In the genomic region with DNA sequence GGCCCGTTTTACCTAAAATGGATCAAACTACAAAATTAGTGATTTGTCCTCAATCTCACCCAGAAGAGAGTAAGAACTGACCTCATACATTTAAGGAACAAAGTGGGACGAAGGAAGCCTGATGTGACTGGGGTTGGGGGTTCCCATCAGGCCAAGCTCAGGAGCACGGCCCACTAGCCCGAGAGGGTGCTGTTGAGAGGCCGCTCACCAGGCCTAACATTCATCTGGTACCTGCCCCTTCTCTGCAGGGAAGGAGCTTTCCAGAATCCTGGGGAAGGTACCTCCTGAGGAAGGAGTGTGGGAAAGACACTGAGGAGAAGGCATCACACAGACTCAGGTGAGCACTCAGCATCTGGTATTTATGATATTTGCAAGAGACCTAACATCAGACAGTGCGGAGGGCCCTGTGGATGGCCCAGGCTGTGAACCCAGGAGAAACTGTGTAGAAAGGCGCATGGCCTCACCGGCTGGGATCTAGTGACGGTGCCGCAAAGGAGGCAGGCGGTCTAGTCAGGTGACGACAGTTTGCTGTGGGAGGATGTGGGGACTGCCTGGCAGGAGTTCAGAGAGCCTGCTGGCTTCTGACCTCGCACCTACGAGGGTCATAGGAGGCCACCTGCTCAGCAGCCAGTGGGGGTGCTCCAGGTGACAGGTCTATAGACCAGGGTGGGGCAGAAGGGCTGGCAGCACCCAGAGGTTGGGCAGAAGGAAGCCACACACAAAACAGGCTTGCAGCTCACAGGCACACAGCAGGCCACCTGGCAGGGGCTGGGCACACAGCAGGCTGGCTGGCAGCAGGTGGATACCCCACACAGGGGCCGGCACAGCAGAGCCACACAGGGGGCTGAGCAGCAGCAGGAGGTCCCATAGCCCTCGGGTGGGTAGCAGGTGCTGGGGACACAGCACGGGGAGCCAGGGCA, we compare ENCODE assay signal across 16 cellular contexts. TPM values are rescaled to one million over a fixed set of nuclear protein-coding genes. Genes with fewer than 3 reads are reported as not detected.
A peak's percentile ranks its signal among the peaks of the same experiment; 100 is the strongest.
DNase-seq lines count a peak whose midpoint lies in the region; ATAC-seq, FAIRE-seq and TF ChIP-seq lines count a peak whose summit lies in the region.
"Had no signal": no experiment of that assay in that cellular context is flagged by ENCODE, and none has a peak within 500 bp of the region (broad histone marks: within the 10 kb centered on the region; RNA-seq: fewer than 3 reads in every experiment).

No MANE protein-coding gene starts in this region.

- DNase-seq in DND-41 (no peak), NCI-H69 (lab: John Stamatoyannopoulos, UW) (peak; percentile 93), kidney (peak; percentile 76), NCI-H128 (lab: John Stamatoyannopoulos, UW; ENCODE audit: unreplicated experiment) (no peak), NCI-H2107 treated with DMSO at 0.1 percent for 48 hours (lab: John Stamatoyannopoulos, UW; ENCODE audit: unreplicated experiment) (no peak), stomach (no peak)
- DNase-seq in activated T-cell treated with anti-CD3 and anti-CD28 coated beads, Interleukin-2, amount 50 U/mL, for 72 hours = peak in 1 of 2 donors; percentile 21
- DNase-seq: NCI-H526 treated with DMSO at 0.1 percent for 48 hours had no signal

- TF ChIP-seq EP300 in stomach (IDR thresholded peaks at IDR 0.05) = no peak

- no peak for FAIRE-seq in kidney (lab: Jason Lieb, UNC)
- FAIRE-seq: D721Med, islet of Langerhans had no signal

- H3K4me3 ChIP-seq in DND-41 (ENCODE audit: low read depth in 1 of 2, low read length in 2 of 2) (no peak overlapping the region), kidney (ENCODE audit: low read length in 2 of 2) (no peak overlapping the region), stomach (no peak overlapping the region)

- peaks cover 41% of the 10 kb centered on the region for H3K4me1 Mint-ChIP-seq in activated T-cell treated with anti-CD3 and anti-CD28 coated beads, Interleukin-2, amount 50 U/mL, for 72 hours (ENCODE audit: low read depth)

- no peaks in the 10 kb centered on the region for H4K20me1 ChIP-seq in DND-41 (ENCODE audit: insufficient read depth, low read length)

- H3K4me2 ChIP-seq in DND-41 (ENCODE audit: insufficient read depth, low read length) = no peak overlapping the region
- H3K4me2 ChIP-seq: KMS-11 had no signal

- peaks cover 25 to 31% of the 10 kb centered on the region in 2 donors for H3K36me3 Mint-ChIP-seq in activated T-cell treated with anti-CD3 and anti-CD28 coated beads, Interleukin-2, amount 50 U/mL, for 72 hours (ENCODE audit: insufficient read depth in 2 of 2)

- no peak overlapping the region for H3K9ac ChIP-seq in DND-41 (ENCODE audit: low read depth, low read length)
- H3K9ac ChIP-seq in kidney (ENCODE audit: low read length in 2 of 2) = no peak overlapping the region
- H3K9ac ChIP-seq: KMS-11 had no signal

- TF ChIP-seq POLR2A in stomach (IDR thresholded peaks at IDR 0.05) = no peak

- H3K4me3 Mint-ChIP-seq in activated T-cell treated with anti-CD3 and anti-CD28 coated beads, Interleukin-2, amount 50 U/mL, for 72 hours = peak overlapping the region; percentile 18

- H3K27ac ChIP-seq in DND-41 (ENCODE audit: low read length) = no peak overlapping the region
- H3K27ac ChIP-seq in kidney (ENCODE audit: low read depth in 2 of 2, low read length in 2 of 2) = no peak overlapping the region
- H3K27ac ChIP-seq in stomach = no peak overlapping the region
- H3K27ac ChIP-seq: KMS-11 had no signal

- peak overlapping the region; percentile 55 for H3K27ac Mint-ChIP-seq in activated T-cell treated with anti-CD3 and anti-CD28 coated beads, Interleukin-2, amount 50 U/mL, for 72 hours

- H3K9me3 Mint-ChIP-seq in activated T-cell treated with anti-CD3 and anti-CD28 coated beads, Interleukin-2, amount 50 U/mL, for 72 hours = peaks cover 7 to 16% of the 10 kb centered on the region in 2 donors

- no peaks in the 10 kb centered on the region for H3K27me3 Mint-ChIP-seq in activated T-cell treated with anti-CD3 and anti-CD28 coated beads, Interleukin-2, amount 50 U/mL, for 72 hours (ENCODE audit: low read depth)

- H3K9me3 ChIP-seq in DND-41 (ENCODE audit: insufficient read depth, low read length, severe bottlenecking) = peaks cover 4% of the 10 kb centered on the region
- H3K9me3 ChIP-seq in kidney (ENCODE audit: control insufficient read depth in 1 of 2, low read length in 2 of 2) = peaks cover 4 to 11% of the 10 kb centered on the region in 2 donors
- peaks cover 0 to 22% (median 11%) of the 10 kb centered on the region in 4 donors for H3K9me3 ChIP-seq in stomach

- 68 to 86% (median 77%) methylated on average over 14 to 17 of the region's 17 CpGs for WGBS in stomach, 5 donors

- H3K27me3 ChIP-seq in DND-41 (ENCODE audit: insufficient read depth, low read length, poor library complexity) (no peaks in the 10 kb centered on the region), stomach (peaks cover 0 to 38% (median 8%) of the 10 kb centered on the region in 3 donors)

- H3K36me3 ChIP-seq in DND-41 (ENCODE audit: insufficient read depth, low read length) (no peaks in the 10 kb centered on the region), kidney (ENCODE audit: control insufficient read depth in 1 of 2, insufficient read depth in 2 of 2, low read length in 2 of 2) (no peaks in the 10 kb centered on the region), stomach (no peaks in the 10 kb centered on the region)

- ATAC-seq in DND-41 (ENCODE audit: insufficient read depth, low read depth) = peak; percentile 19; the same call in 2 of the 3 replicates
- ATAC-seq in activated T-cell treated with anti-CD3 and anti-CD28 coated beads, Interleukin-2, amount 50 U/mL, for 72 hours (replicated peaks in 1 of 2) = peak in 1 of 2 donors; percentile 19
- no peak for ATAC-seq in GM18498 (IDR thresholded peaks at IDR 0.05; ENCODE audit: unreplicated experiment)

- H2AFZ ChIP-seq in DND-41 (ENCODE audit: low read depth, low read length) = no peak overlapping the region

- H3K4me1 ChIP-seq in DND-41 (ENCODE audit: insufficient read depth, low read length) = peaks cover 21% of the 10 kb centered on the region
- no peaks in the 10 kb centered on the region for H3K4me1 ChIP-seq in kidney (ENCODE audit: control insufficient read depth in 1 of 2, insufficient read depth in 1 of 2, low read depth in 1 of 2, low read length in 2 of 2)
- no peaks in the 10 kb centered on the region for H3K4me1 ChIP-seq in stomach

- no peaks in the 10 kb centered on the region for H3K79me2 ChIP-seq in DND-41 (ENCODE audit: insufficient read depth, low read length)

- intact Hi-C loops in kidney (cut with DNase I) (no loop called here), stomach (cut with DNase I; ENCODE audit: low total_unique reads) (no loop called here)

- TF ChIP-seq CTCF in DND-41 (IDR thresholded peaks at IDR 0.05; ENCODE audit: borderline replicate concordance, extremely low read depth, low read length, poor library complexity, severe bottlenecking) (no peak), kidney (IDR thresholded peaks at IDR 0.05; ENCODE audit: borderline replicate concordance, extremely low read depth, insufficient read depth) (no peak), stomach (IDR thresholded peaks at IDR 0.05) (no peak)

RNA-seq across cellular contexts. Expression of gene KRTAP12-4, which starts 0.5 kb away (rescaled TPM):
- total RNA-seq in activated T-cell treated with anti-CD3 and anti-CD28 coated beads, Interleukin-2, amount 50 U/mL, for 72 hours = not detected
- total RNA-seq in kidney (not detected), stomach (not detected)
- polyA plus RNA-seq in kidney (ENCODE audit: insufficient read depth, low read depth, low replicate concordance) (not detected), stomach (not detected)
- total RNA-seq: activated CD8-positive, alpha-beta memory T cell treated with anti-CD3 and anti-CD28 coated beads for 36 hours; cerebellum; H7; SK-MEL-5 had no signal

RNA-seq across cellular contexts. Expression of gene KRTAP12-3, which starts 3.8 kb away (rescaled TPM):
- total RNA-seq in activated T-cell treated with anti-CD3 and anti-CD28 coated beads, Interleukin-2, amount 50 U/mL, for 72 hours = not detected
- total RNA-seq in kidney = not detected
- not detected for polyA plus RNA-seq in kidney (ENCODE audit: insufficient read depth, low read depth, low replicate concordance)
- total RNA-seq in stomach = not detected
- not detected for polyA plus RNA-seq in stomach
- total RNA-seq: activated CD8-positive, alpha-beta memory T cell treated with anti-CD3 and anti-CD28 coated beads for 36 hours; cerebellum; H7; SK-MEL-5 had no signal

RNA-seq across cellular contexts. Expression of gene KRTAP10-11, which starts 7.7 kb away (rescaled TPM):
- total RNA-seq in activated T-cell treated with anti-CD3 and anti-CD28 coated beads, Interleukin-2, amount 50 U/mL, for 72 hours = not detected
- total RNA-seq in kidney = not detected
- not detected for polyA plus RNA-seq in kidney (ENCODE audit: insufficient read depth, low read depth, low replicate concordance)
- not detected for total RNA-seq in stomach
- not detected for polyA plus RNA-seq in stomach
- total RNA-seq: activated CD8-positive, alpha-beta memory T cell treated with anti-CD3 and anti-CD28 coated beads for 36 hours; cerebellum; H7; SK-MEL-5 had no signal

RNA-seq across cellular contexts. Expression of gene KRTAP12-2, which starts 12.8 kb away (rescaled TPM):
- total RNA-seq in activated T-cell treated with anti-CD3 and anti-CD28 coated beads, Interleukin-2, amount 50 U/mL, for 72 hours = not detected
- not detected for total RNA-seq in kidney
- polyA plus RNA-seq in kidney (ENCODE audit: insufficient read depth, low read depth, low replicate concordance) = not detected
- total RNA-seq in stomach = not detected
- not detected for polyA plus RNA-seq in stomach
- total RNA-seq: activated CD8-positive, alpha-beta memory T cell treated with anti-CD3 and anti-CD28 coated beads for 36 hours; cerebellum; H7; SK-MEL-5 had no signal

RNA-seq across cellular contexts. Expression of gene KRTAP10-10, which starts 16.8 kb away (rescaled TPM):
- total RNA-seq in activated T-cell treated with anti-CD3 and anti-CD28 coated beads, Interleukin-2, amount 50 U/mL, for 72 hours = not detected
- total RNA-seq in kidney = not detected
- not detected for polyA plus RNA-seq in kidney (ENCODE audit: insufficient read depth, low read depth, low replicate concordance)
- not detected for total RNA-seq in stomach
- polyA plus RNA-seq in stomach = not detected
- total RNA-seq: activated CD8-positive, alpha-beta memory T cell treated with anti-CD3 and anti-CD28 coated beads for 36 hours; cerebellum; H7; SK-MEL-5 had no signal

Comparison
In these comparisons a context has a peak if more than half of its experiments do, and no peak if none do; other contexts are left out.
1. DNase-seq: peak in NCI-H69 (single experiment) and kidney (single experiment); none in DND-41 (single experiment), NCI-H128 (single experiment), NCI-H2107 treated with DMSO at 0.1 percent for 48 hours (single experiment) and stomach (single experiment).